Comparison of ENCODE assay signal across 8 cellular contexts in the genomic region with DNA sequence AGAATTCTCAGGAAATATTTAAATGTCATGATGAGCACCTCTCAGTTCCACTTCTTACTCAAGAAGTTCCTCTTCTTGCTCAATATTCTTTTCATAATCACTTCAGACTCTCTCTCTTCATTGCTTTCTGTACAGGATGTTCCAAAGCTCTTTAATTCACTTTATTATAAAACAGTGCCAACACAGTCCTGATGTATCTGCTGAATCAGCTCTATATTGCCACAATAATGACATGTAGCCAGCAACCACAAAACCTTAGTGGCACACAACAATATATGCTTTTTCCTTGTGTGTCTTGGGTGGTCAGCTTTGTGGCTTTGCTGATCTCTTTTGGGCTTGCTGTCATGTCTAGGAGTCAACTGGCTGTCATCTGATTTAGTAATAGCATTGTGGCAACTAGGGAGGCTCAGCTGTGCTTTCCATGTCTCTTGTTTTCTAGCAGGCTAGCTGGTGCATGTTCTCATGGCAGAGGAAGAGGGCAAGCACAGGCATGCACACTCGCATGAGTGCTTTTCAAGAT. TPM values are rescaled to one million over a fixed set of nuclear protein-coding genes. Genes with fewer than 3 reads are reported as not detected.
DNase-seq lines count a peak whose midpoint lies in the region; ATAC-seq, FAIRE-seq and TF ChIP-seq lines count a peak whose summit lies in the region.

No MANE protein-coding gene starts in this region.

- peak overlapping the region; percentile 34 for H2AFZ ChIP-seq in SU-DHL-6 (ENCODE audit: low read depth, low read length, severe bottlenecking)

- H3K4me3 ChIP-seq in SU-DHL-6 (ENCODE audit: insufficient read depth, low read length, poor library complexity, severe bottlenecking) = no peak overlapping the region

- DNase-seq in GM19239 (ENCODE audit: insufficient read length, low spot score) (no peak), sciatic nerve (ENCODE audit: low spot score) (no peak), NAMALWA (ENCODE audit: low spot score) (no peak), UCSD-AML1 (lab: John Stamatoyannopoulos, UW; ENCODE audit: unreplicated experiment) (no peak), GF-D8 (lab: John Stamatoyannopoulos, UW) (no peak), occipital lobe (lab: John Stamatoyannopoulos, UW) (no peak)

- no peaks in the 10 kb centered on the region for H3K27me3 ChIP-seq in SU-DHL-6 (ENCODE audit: low read length)

- TF ChIP-seq CTCF in SU-DHL-6 (IDR thresholded peaks at IDR 0.05; ENCODE audit: insufficient read depth, low read length, poor library complexity, severe bottlenecking) = no peak

- H4K20me1 ChIP-seq in SU-DHL-6 (ENCODE audit: low read depth, low read length) = no peaks in the 10 kb centered on the region

- peak; percentile 56 for ATAC-seq in HG03097 (IDR thresholded peaks at IDR 0.05; ENCODE audit: low FRiP score, unreplicated experiment)
- ATAC-seq in sciatic nerve = peak; percentile 91

- peaks cover 11% of the 10 kb centered on the region; the same call in 1 of the 2 replicates for H3K9me3 ChIP-seq in SU-DHL-6 (ENCODE audit: insufficient read depth, low read length)

- intact Hi-C loops in sciatic nerve (cut with DNase I) = loop anchor here (10.0 kb wide), 1 partner anchor 156 kb away; no protein-coding TSS in a partner anchor

- H3K36me3 ChIP-seq in SU-DHL-6 (ENCODE audit: low read length) = no peaks in the 10 kb centered on the region

- no peaks in the 10 kb centered on the region for H3K79me2 ChIP-seq in SU-DHL-6 (ENCODE audit: insufficient read depth, low read length)

- H3F3A ChIP-seq in SU-DHL-6 (ENCODE audit: insufficient read depth) = no peaks in the 10 kb centered on the region

- H3K9ac ChIP-seq in SU-DHL-6 (ENCODE audit: low read length) = no peak overlapping the region

- H3K9me2 ChIP-seq in SU-DHL-6 (replicated peaks; ENCODE audit: insufficient read depth, low read length) = no peaks in the 10 kb centered on the region

- FAIRE-seq in GM19239 (lab: Jason Lieb, UNC) = peak; percentile 89

- H3K27ac ChIP-seq in SU-DHL-6 (ENCODE audit: low read depth, low read length) = no peak overlapping the region

- no peak overlapping the region for H3K4me2 ChIP-seq in SU-DHL-6 (ENCODE audit: low read depth, low read length, poor library complexity, severe bottlenecking)

RNA-seq across cellular contexts. Expression of gene SLC2A13, which starts 52.8 kb away (rescaled TPM):
- 12.7 TPM for total RNA-seq in sciatic nerve
- total RNA-seq in occipital lobe = 113 TPM
